8 cellular contexts compared by ENCODE assay signal in the genomic region with DNA sequence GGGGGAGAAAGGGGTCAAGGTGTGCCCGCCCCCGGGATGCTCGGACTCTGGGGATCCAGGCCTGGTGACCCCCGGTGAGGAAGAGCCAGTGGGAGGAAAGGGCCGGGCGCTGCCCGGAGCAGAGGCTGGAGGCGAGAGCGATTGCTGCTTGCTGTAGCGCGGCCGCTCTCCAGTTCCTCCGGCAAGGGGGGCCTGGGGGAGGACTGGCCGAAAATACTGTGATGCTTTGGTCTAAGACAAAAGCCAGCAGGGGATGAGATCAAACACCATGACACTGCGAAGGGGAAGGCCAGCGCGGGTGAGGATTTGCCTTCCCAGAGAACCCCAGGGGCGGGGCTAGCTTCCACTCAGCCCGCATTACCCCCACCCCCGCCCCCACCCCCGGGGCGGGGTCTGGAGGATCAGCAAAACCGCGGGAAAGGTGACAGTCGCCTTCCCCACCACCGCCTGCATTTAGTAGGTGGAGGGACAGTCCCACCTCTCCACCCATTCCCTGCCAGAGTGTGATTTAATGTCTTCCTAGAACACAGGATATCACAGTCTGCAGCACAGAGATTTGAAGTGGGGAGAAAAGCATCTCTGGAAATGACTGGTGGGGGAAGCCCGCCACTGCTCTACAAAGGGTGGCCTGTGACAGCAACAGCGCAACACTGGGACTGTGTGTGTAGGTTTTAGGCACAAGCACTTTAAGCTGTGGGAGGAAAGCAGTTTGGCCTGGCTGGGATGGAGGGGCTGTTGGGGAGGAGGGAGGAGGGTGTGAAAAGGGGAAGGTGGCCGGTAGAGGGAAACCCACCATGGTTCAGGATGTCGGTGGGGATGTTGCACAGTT. TPM values are rescaled to one million over a fixed set of nuclear protein-coding genes. Genes with fewer than 3 reads are reported as not detected.
DNase-seq lines count a peak whose midpoint lies in the region; ATAC-seq and TF ChIP-seq lines count a peak whose summit lies in the region.

No MANE protein-coding gene starts in this region.

- ATAC-seq in GM18508 (IDR thresholded peaks at IDR 0.05; ENCODE audit: insufficient read depth, unreplicated experiment) = peak; percentile 84
- ATAC-seq in HG02981 (IDR thresholded peaks at IDR 0.05; ENCODE audit: unreplicated experiment) = peak; percentile 89
- peak; percentile 68 for ATAC-seq in left colon

- intact Hi-C loops in left colon (cut with DNase I, micrococcal nuclease) = no loop called here

- DNase-seq in NCI-H2107 (lab: John Stamatoyannopoulos, UW) (peak; percentile 59), cardiac fibroblast (ENCODE audit: low read depth in 2 of 2) (peak; percentile 46 to 66), left colon (peak; percentile 49 to 74), HPDE6-E6E7 (ENCODE audit: extremely low spot score) (no peak)
- DNase-seq in stimulated activated CD4-positive, alpha-beta T cell treated with anti-CD3 and anti-CD28 coated beads, Interleukin-2, amount 100 ng/mL, for 48 hours = peak; percentile 86 to 91

- peak overlapping the region; percentile 68 for H3K27ac ChIP-seq in VCaP

- no peak for TF ChIP-seq CTCF in VCaP (conservative IDR thresholded peaks at IDR 0.05)
- TF ChIP-seq CTCF in cardiac fibroblast (IDR thresholded peaks at IDR 0.05; ENCODE audit: low read depth, low read length) = no peak

- H3K4me3 ChIP-seq in cardiac fibroblast (replicated peaks in 1 of 2; ENCODE audit: low read depth in 2 of 2, low read length in 2 of 2) = peak overlapping the region; percentile 40 to 46

RNA-seq across cellular contexts. Expression of gene MRC2, which starts 25.7 kb away (rescaled TPM):
- total RNA-seq in left colon = 10 to 100 TPM in 1 of 2 donors, 1 to 10 TPM in 1; 5.1 to 12.4 TPM
